1 cellular context compared by ENCODE assay signal in the genomic region with DNA sequence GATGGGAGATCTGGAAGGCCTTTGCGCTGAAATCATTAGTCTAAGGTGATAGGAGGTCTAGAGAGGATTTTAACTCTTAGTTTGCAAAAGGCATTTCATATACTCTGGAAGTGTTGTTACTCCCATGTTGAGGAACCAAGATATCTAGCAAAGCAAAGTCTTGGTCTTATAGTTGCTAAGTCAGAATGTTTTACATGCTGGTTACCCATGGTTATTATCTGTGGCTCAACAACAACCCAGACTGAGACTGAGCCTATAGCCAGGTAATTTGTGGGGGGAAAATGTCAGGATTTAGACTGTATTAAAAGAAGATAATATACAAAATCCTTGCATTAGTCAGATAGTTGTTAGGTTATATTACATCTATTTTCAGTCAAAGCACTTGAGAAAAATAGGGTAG.
TF ChIP-seq lines count a peak whose summit lies in the region.

No MANE protein-coding gene starts in this region.

TF ChIP-seq in GM23338, 12 proteins besides CTCF, POLR2A, EP300 and RAD21 (continued from another document):
- TF ChIP-seq, protein P1, sequence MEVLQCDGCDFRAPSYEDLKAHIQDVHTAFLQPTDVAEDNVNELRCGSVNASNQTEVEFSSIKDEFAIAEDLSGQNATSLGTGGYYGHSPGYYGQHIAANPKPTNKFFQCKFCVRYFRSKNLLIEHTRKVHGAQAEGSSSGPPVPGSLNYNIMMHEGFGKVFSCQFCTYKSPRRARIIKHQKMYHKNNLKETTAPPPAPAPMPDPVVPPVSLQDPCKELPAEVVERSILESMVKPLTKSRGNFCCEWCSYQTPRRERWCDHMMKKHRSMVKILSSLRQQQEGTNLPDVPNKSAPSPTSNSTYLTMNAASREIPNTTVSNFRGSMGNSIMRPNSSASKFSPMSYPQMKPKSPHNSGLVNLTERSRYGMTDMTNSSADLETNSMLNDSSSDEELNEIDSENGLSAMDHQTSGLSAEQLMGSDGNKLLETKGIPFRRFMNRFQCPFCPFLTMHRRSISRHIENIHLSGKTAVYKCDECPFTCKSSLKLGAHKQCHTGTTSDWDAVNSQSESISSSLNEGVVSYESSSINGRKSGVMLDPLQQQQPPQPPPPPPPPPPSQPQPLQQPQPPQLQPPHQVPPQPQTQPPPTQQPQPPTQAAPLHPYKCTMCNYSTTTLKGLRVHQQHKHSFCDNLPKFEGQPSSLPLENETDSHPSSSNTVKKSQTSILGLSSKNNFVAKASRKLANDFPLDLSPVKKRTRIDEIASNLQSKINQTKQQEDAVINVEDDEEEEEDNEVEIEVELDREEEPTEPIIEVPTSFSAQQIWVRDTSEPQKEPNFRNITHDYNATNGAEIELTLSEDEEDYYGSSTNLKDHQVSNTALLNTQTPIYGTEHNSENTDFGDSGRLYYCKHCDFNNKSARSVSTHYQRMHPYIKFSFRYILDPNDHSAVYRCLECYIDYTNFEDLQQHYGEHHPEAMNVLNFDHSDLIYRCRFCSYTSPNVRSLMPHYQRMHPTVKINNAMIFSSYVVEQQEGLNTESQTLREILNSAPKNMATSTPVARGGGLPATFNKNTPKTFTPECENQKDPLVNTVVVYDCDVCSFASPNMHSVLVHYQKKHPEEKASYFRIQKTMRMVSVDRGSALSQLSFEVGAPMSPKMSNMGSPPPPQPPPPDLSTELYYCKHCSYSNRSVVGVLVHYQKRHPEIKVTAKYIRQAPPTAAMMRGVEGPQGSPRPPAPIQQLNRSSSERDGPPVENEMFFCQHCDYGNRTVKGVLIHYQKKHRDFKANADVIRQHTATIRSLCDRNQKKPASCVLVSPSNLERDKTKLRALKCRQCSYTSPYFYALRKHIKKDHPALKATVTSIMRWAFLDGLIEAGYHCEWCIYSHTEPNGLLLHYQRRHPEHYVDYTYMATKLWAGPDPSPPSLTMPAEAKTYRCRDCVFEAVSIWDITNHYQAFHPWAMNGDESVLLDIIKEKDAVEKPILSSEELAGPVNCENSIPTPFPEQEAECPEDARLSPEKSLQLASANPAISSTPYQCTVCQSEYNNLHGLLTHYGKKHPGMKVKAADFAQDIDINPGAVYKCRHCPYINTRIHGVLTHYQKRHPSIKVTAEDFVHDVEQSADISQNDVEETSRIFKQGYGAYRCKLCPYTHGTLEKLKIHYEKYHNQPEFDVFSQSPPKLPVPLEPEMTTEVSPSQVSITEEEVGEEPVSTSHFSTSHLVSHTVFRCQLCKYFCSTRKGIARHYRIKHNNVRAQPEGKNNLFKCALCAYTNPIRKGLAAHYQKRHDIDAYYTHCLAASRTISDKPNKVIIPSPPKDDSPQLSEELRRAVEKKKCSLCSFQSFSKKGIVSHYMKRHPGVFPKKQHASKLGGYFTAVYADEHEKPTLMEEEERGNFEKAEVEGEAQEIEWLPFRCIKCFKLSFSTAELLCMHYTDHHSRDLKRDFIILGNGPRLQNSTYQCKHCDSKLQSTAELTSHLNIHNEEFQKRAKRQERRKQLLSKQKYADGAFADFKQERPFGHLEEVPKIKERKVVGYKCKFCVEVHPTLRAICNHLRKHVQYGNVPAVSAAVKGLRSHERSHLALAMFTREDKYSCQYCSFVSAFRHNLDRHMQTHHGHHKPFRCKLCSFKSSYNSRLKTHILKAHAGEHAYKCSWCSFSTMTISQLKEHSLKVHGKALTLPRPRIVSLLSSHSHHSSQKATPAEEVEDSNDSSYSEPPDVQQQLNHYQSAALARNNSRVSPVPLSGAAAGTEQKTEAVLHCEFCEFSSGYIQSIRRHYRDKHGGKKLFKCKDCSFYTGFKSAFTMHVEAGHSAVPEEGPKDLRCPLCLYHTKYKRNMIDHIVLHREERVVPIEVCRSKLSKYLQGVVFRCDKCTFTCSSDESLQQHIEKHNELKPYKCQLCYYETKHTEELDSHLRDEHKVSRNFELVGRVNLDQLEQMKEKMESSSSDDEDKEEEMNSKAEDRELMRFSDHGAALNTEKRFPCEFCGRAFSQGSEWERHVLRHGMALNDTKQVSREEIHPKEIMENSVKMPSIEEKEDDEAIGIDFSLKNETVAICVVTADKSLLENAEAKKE (CRISPR knock-in tag; IDR thresholded peaks at IDR 0.05): no peak
